ENCODE assay signal across 8 cellular contexts in the genomic region with DNA sequence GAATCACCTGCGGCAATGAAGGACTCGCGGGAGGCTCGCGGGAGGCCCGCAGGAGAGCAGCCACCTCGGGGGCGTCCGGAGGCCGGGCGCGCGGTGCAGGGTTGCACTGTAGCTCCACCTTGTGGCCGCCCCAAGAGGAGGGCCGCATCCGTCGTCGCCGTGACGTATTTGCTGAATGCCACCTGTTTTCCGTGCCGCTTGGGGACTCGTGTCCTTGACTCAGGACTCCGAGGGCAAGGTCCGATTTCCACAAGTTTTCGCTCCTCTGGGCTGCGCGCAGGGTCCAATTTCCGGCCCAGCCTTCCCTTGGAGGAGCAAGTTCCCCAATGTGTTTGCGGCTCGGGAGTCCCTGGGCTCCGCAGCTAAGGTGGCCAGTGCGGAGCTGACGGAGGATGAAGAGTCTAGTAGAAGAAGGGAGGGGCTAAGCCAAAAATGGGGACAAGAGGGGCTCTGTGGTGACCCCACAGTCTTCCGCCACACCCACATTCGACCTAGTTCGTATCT. TPM values are rescaled to one million over a fixed set of nuclear protein-coding genes. Genes with fewer than 3 reads are reported as not detected.
DNase-seq lines count a peak whose midpoint lies in the region; ATAC-seq and TF ChIP-seq lines count a peak whose summit lies in the region.

No MANE protein-coding gene starts in this region.

- H3K4me3 Mint-ChIP-seq in activated naive CD4-positive, alpha-beta T cell treated with anti-CD3 and anti-CD28 coated beads, Interleukin-2, amount 50 U/mL, for 24 hours, result peak overlapping the region; percentile 92

- no peaks in the 10 kb centered on the region for H3K79me2 ChIP-seq in SK-N-SH (ENCODE audit: insufficient read depth)

- H3K36me3 ChIP-seq in SK-N-SH (replicated peaks in 1 of 2; ENCODE audit: control insufficient read depth in 1 of 2, insufficient read depth in 2 of 2, low read length in 1 of 2) (no peaks in the 10 kb centered on the region), urinary bladder (ENCODE audit: insufficient read depth) (no peaks in the 10 kb centered on the region)

- CTCF ChIA-PET in SK-N-SH (lab: Yijun Ruan, JAX), result interaction anchor here (0.8 to 3.9 kb wide), 4 partner anchors 9 to 96 kb away, joined by 3 to 23 read pairs (median 8); a partner anchor contains a TSS

- TF ChIP-seq EP300 in SK-N-SH (IDR thresholded peaks at IDR 0.05; ENCODE audit: borderline replicate concordance in 1 of 2, low read depth in 1 of 2, low read length in 1 of 2), result no peak

- no peaks in the 10 kb centered on the region for H3F3A ChIP-seq in SK-N-SH (replicated peaks; ENCODE audit: insufficient read depth)

- no peaks in the 10 kb centered on the region for H3K4me1 Mint-ChIP-seq in activated naive CD4-positive, alpha-beta T cell treated with anti-CD3 and anti-CD28 coated beads, Interleukin-2, amount 50 U/mL, for 24 hours

- peak; percentile 53 for TF ChIP-seq RAD21 in SK-N-SH (IDR thresholded peaks at IDR 0.05; ENCODE audit: low read length)

- H3K27me3 Mint-ChIP-seq in activated naive CD4-positive, alpha-beta T cell treated with anti-CD3 and anti-CD28 coated beads, Interleukin-2, amount 50 U/mL, for 24 hours, result peaks cover 3% of the 10 kb centered on the region

- peak overlapping the region; percentile 94 for H2AFZ ChIP-seq in SK-N-SH (ENCODE audit: low read depth)

- no peaks in the 10 kb centered on the region for H3K9me2 ChIP-seq in SK-N-SH

- H3K4me3 ChIP-seq in SK-N-SH (ENCODE audit: low read depth in 2 of 2, low read length in 1 of 2) (peak overlapping the region; percentile 64 to 81), urinary bladder (ENCODE audit: low read depth, low read length) (peak overlapping the region; percentile 51)

- no peaks in the 10 kb centered on the region for H4K20me1 ChIP-seq in SK-N-SH (ENCODE audit: insufficient read depth)

- ATAC-seq in GM21737 (IDR thresholded peaks at IDR 0.05; ENCODE audit: unreplicated experiment), result peak; percentile 60

- peak; percentile 58 for DNase-seq in EH (ENCODE audit: low read depth)
- DNase-seq in SK-N-SH, result peak; percentile 79
- peak; percentile 85 for DNase-seq in cardiac septum (ENCODE audit: low spot score)
- peak in 9 of 10 donors; percentile 65 to 95 (median 73) for DNase-seq in posterior cingulate gyrus

- no peaks in the 10 kb centered on the region for H3K36me3 Mint-ChIP-seq in activated naive CD4-positive, alpha-beta T cell treated with anti-CD3 and anti-CD28 coated beads, Interleukin-2, amount 50 U/mL, for 24 hours

- POLR2A ChIA-PET in SK-N-SH (lab: Yijun Ruan, JAX), result no interaction called here

- H3K27me3 ChIP-seq in SK-N-SH (ENCODE audit: insufficient read depth), result no peaks in the 10 kb centered on the region

- TF ChIP-seq CTCF in LNCAP (IDR thresholded peaks at IDR 0.05) (peak; percentile 59; the same call in 1 of the 2 replicates), SK-N-SH (IDR thresholded peaks at IDR 0.05) (peak; percentile 63)

- WGBS in SK-N-SH (ENCODE audit: low lambda C conversion rate), result 17% methylated on average over 17 of the region's 37 CpGs
- under 1% methylated on average over 37 of the region's 37 CpGs for WGBS in urinary bladder

- H3K27ac Mint-ChIP-seq in activated naive CD4-positive, alpha-beta T cell treated with anti-CD3 and anti-CD28 coated beads, Interleukin-2, amount 50 U/mL, for 24 hours, result no peak overlapping the region

- H3K4me1 ChIP-seq in SK-N-SH (ENCODE audit: control insufficient read depth in 1 of 2, insufficient read depth in 2 of 2, low read depth in 1 of 2, low read length in 1 of 2), result peaks cover 0 to 8% of the 10 kb centered on the region in 2 experiments; a peak in 1 of 4 replicates
- no peaks in the 10 kb centered on the region for H3K4me1 ChIP-seq in urinary bladder (ENCODE audit: insufficient read depth)

- no peaks in the 10 kb centered on the region for H3K9me3 ChIP-seq in SK-N-SH

- peak overlapping the region; percentile 78 for H3K4me2 ChIP-seq in SK-N-SH

- no peaks in the 10 kb centered on the region for H3K9me3 Mint-ChIP-seq in activated naive CD4-positive, alpha-beta T cell treated with anti-CD3 and anti-CD28 coated beads, Interleukin-2, amount 50 U/mL, for 24 hours

- H3K27ac ChIP-seq in SK-N-SH (ENCODE audit: low read depth in 2 of 2, low read length in 1 of 2) (peak overlapping the region; percentile 70 to 84), urinary bladder (ENCODE audit: low read depth) (peak overlapping the region; percentile 66)

- intact Hi-C loops in cardiac septum (cut with DNase I) (no loop called here), posterior cingulate gyrus (cut with DNase I) (loop anchor here (2.0 kb wide), 1 partner anchor 301 kb away; a partner anchor contains a TSS)

- peak overlapping the region; percentile 78 for H3K9ac ChIP-seq in SK-N-SH

TF ChIP-seq in SK-N-SH, 30 proteins besides CTCF, POLR2A, EP300 and RAD21:
- peak; percentile 63 for TF ChIP-seq SMC3 (IDR thresholded peaks at IDR 0.05; ENCODE audit: low read depth, low read length)
- TF ChIP-seq, protein P1, sequence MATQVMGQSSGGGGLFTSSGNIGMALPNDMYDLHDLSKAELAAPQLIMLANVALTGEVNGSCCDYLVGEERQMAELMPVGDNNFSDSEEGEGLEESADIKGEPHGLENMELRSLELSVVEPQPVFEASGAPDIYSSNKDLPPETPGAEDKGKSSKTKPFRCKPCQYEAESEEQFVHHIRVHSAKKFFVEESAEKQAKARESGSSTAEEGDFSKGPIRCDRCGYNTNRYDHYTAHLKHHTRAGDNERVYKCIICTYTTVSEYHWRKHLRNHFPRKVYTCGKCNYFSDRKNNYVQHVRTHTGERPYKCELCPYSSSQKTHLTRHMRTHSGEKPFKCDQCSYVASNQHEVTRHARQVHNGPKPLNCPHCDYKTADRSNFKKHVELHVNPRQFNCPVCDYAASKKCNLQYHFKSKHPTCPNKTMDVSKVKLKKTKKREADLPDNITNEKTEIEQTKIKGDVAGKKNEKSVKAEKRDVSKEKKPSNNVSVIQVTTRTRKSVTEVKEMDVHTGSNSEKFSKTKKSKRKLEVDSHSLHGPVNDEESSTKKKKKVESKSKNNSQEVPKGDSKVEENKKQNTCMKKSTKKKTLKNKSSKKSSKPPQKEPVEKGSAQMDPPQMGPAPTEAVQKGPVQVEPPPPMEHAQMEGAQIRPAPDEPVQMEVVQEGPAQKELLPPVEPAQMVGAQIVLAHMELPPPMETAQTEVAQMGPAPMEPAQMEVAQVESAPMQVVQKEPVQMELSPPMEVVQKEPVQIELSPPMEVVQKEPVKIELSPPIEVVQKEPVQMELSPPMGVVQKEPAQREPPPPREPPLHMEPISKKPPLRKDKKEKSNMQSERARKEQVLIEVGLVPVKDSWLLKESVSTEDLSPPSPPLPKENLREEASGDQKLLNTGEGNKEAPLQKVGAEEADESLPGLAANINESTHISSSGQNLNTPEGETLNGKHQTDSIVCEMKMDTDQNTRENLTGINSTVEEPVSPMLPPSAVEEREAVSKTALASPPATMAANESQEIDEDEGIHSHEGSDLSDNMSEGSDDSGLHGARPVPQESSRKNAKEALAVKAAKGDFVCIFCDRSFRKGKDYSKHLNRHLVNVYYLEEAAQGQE (IDR thresholded peaks at IDR 0.05; ENCODE audit: low read depth, low read length), result no peak

RNA-seq across cellular contexts. Expression of a gene that starts 10.7 kb away (rescaled TPM):
- polyA plus RNA-seq in SK-N-SH (2012; rRNA removed), result 11.7 TPM in 2 replicates
- 10.7 and 12.5 TPM in 2 replicates for polyA plus RNA-seq in SK-N-SH (2012; cell fraction: cytosol; rRNA removed)
- 10.4 and 14.1 TPM in 2 replicates for polyA plus RNA-seq in SK-N-SH (2012; cell fraction: nucleus; rRNA removed)
- total RNA-seq in cardiac septum, result 10.9 TPM
- total RNA-seq in urinary bladder, result 23.7 TPM
- polyA plus RNA-seq in urinary bladder, result 14.0 TPM

RNA-seq across cellular contexts. Expression of a gene that starts 10.8 kb away (rescaled TPM):
- polyA plus RNA-seq in SK-N-SH (2012; rRNA removed) (0.06 and 0.08 TPM in 2 replicates), urinary bladder (0.15 TPM)
- polyA plus RNA-seq in SK-N-SH (2012; cell fraction: cytosol; rRNA removed), result 0.03 and 0.04 TPM in 2 replicates
- 0.51 and 0.83 TPM in 2 replicates for polyA plus RNA-seq in SK-N-SH (2012; cell fraction: nucleus; rRNA removed)
- total RNA-seq in cardiac septum (not detected), urinary bladder (0.21 TPM)

Comparison
In these comparisons a context has a peak if more than half of its experiments do, and no peak if none do; other contexts are left out.
1. Peak in every context shown above with its lines: DNase-seq, ATAC-seq, H3K4me3 ChIP-seq and H3K27ac ChIP-seq.